In the genomic region with DNA sequence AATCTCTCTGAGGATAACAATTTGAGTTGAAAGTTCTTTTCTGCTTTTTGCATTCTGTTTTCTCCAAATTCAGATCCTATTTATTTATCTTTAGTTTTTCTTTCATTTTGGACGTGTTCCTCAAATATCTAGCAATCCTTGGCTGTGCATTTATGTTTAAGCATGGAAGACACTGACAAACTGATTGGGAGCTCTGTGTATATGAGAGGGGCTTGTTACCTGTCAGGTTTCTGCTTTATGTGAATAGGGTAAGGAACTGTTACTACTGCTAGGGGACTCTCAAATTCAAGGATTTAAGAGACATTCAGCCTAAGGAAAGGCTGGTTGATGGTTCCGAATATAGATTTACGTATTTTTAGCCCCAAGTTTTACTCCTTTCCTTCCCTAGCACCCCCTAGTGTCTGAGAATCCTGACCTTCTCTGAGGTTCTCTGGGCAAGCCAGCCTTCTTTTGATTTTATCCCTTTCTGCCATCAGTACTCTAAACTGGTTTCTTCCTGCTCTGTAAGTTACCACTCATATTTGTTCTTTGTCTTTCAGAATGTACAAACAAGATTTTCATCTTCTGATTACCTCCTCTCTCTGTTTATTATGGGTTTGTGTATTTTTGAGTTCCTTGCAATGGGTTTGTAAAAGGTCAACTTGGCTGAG, we compare ENCODE assay signal across 10 cellular contexts. TPM values are rescaled to one million over a fixed set of nuclear protein-coding genes. Genes with fewer than 3 reads are reported as not detected.
DNase-seq lines count a peak whose midpoint lies in the region; ATAC-seq and TF ChIP-seq lines count a peak whose summit lies in the region.
"Had no signal": no experiment of that assay in that cellular context is flagged by ENCODE, and none has a peak within 500 bp of the region (broad histone marks: within the 10 kb centered on the region; RNA-seq: fewer than 3 reads in every experiment).

No MANE protein-coding gene starts in this region.

- H3K9me3 Mint-ChIP-seq in endothelial cell (ENCODE audit: unreplicated experiment): no peaks in the 10 kb centered on the region

- ATAC-seq in stimulated activated naive CD8-positive, alpha-beta T cell treated with anti-CD3 and anti-CD28 coated beads, Interleukin-15, Interleukin-2, amounts not matched to agents 100 U/mL and 50 U/mL, for 24 hours: peak; percentile 59
- ATAC-seq in HG03460 (IDR thresholded peaks at IDR 0.05; ENCODE audit: unreplicated experiment): no peak

- no peak overlapping the region for H2BK120ac ChIP-seq in neuronal stem cell (ENCODE audit: low read depth, low read length)

- H3K27me3 ChIP-seq in neuronal stem cell (ENCODE audit: control insufficient read depth in 3 of 3, insufficient read depth in 3 of 3, low read depth in 1 of 3, low read length in 3 of 3): no peaks in the 10 kb centered on the region
- H3K27me3 ChIP-seq: pancreas had no signal

- no peak overlapping the region for H3K9ac ChIP-seq in neuronal stem cell (ENCODE audit: low read depth, low read length, poor library complexity)

- no peak for TF ChIP-seq CTCF in endothelial cell (IDR thresholded peaks at IDR 0.05; ENCODE audit: unreplicated experiment)

- H3K23ac ChIP-seq in neuronal stem cell (ENCODE audit: low read depth, low read length, poor library complexity): no peak overlapping the region

- H3K4me1 ChIP-seq in neuronal stem cell (ENCODE audit: control insufficient read depth in 2 of 2, insufficient read depth in 1 of 2, low read depth in 1 of 2, low read length in 2 of 2): no peaks in the 10 kb centered on the region

- peaks cover 14 to 97% of the 10 kb centered on the region in 2 donors for H3K36me3 ChIP-seq in neuronal stem cell (replicated peaks in 1 of 2; ENCODE audit: control insufficient read depth in 2 of 2, insufficient read depth in 2 of 2, low read length in 2 of 2)

- H3K4me3 ChIP-seq in neuronal stem cell (ENCODE audit: low read length in 2 of 2): no peak overlapping the region
- H3K4me3 ChIP-seq: pancreas had no signal

- no CpG with 5 or more reads among the region's 3 CpGs for WGBS in neuronal stem cell (ENCODE audit: extremely low coverage in 2 of 2, insufficient read length in 2 of 2, insufficient replicate concordance in 1 of 2), 2 donors

- no peak overlapping the region for H2AK5ac ChIP-seq in neuronal stem cell (ENCODE audit: low read depth, low read length)

- H3K4me3 Mint-ChIP-seq in endothelial cell (ENCODE audit: unreplicated experiment): peak overlapping the region; percentile 21

- H3K27ac ChIP-seq in neuronal stem cell (replicated peaks; ENCODE audit: low read length): no peak overlapping the region
- H3K27ac ChIP-seq: 22Rv1, pancreas had no signal

- peak overlapping the region; percentile 99 for H3K27ac Mint-ChIP-seq in endothelial cell (ENCODE audit: unreplicated experiment)

- H2BK15ac ChIP-seq in neuronal stem cell (ENCODE audit: low read length): no peak overlapping the region

- H4K8ac ChIP-seq in neuronal stem cell (ENCODE audit: low read depth, low read length): no peak overlapping the region

- H3K4ac ChIP-seq in neuronal stem cell (ENCODE audit: low read length): no peak overlapping the region

- no peak overlapping the region for H2BK5ac ChIP-seq in neuronal stem cell (ENCODE audit: low read length)

- no peak overlapping the region for H3K4me2 ChIP-seq in neuronal stem cell (ENCODE audit: insufficient read depth, low read length, poor library complexity, severe bottlenecking)

- no peak overlapping the region for H2AFZ ChIP-seq in neuronal stem cell (ENCODE audit: low read length)

- DNase-seq in DMS 273 (lab: John Stamatoyannopoulos, UW; ENCODE audit: unreplicated experiment): peak; percentile 14
- DNase-seq in DMS 273 treated with DMSO at 0.1 percent for 48 hours (lab: John Stamatoyannopoulos, UW): no peak
- peak; percentile 15 for DNase-seq in RPMI7951 (ENCODE audit: low read depth)
- peak; percentile 33 for DNase-seq in endothelial cell (ENCODE audit: low spot score)
- DNase-seq in stimulated activated naive CD8-positive, alpha-beta T cell treated with anti-CD3 and anti-CD28 coated beads, Interleukin-15, Interleukin-2, amounts not matched to agents 100 U/mL and 50 U/mL, for 24 hours: no peak
- no peak for DNase-seq in occipital lobe (lab: John Stamatoyannopoulos, UW)
- no peak for DNase-seq in neuronal stem cell (ENCODE audit: low spot score)
- DNase-seq: pancreas had no signal

- no peak overlapping the region for H3K14ac ChIP-seq in neuronal stem cell (ENCODE audit: low read length)

- no peaks in the 10 kb centered on the region for H3K27me3 Mint-ChIP-seq in endothelial cell (ENCODE audit: unreplicated experiment)

- no peak overlapping the region for H4K91ac ChIP-seq in neuronal stem cell (ENCODE audit: low read depth, low read length, poor library complexity)

- H3K4me1 Mint-ChIP-seq in endothelial cell (ENCODE audit: unreplicated experiment): peaks cover 50% of the 10 kb centered on the region

- no peak overlapping the region for H3K18ac ChIP-seq in neuronal stem cell (ENCODE audit: low read length)

- H3K79me1 ChIP-seq in neuronal stem cell (ENCODE audit: low read depth, low read length): peaks cover 3% of the 10 kb centered on the region

- peaks cover 0 to 17% of the 10 kb centered on the region in 2 donors for H3K9me3 ChIP-seq in neuronal stem cell (replicated peaks in 1 of 2; ENCODE audit: control insufficient read depth in 2 of 2, insufficient read depth in 1 of 2, low read depth in 1 of 2, low read length in 2 of 2)
- H3K9me3 ChIP-seq: pancreas had no signal

- peaks cover 22% of the 10 kb centered on the region for H3K36me3 Mint-ChIP-seq in endothelial cell (ENCODE audit: low read depth, unreplicated experiment)

- no peak overlapping the region for H2BK12ac ChIP-seq in neuronal stem cell (ENCODE audit: low read length)

RNA-seq across cellular contexts. Expression of a gene that starts 30.5 kb away (rescaled TPM):
- 15.7 and 17.1 TPM in 2 replicates for total RNA-seq in RPMI7951 (2014; rRNA removed; shearing (Covaris generic))
- 74.9 TPM for total RNA-seq in endothelial cell (ENCODE audit: unreplicated experiment)
- 79.4 TPM for total RNA-seq in occipital lobe
- polyA plus RNA-seq in neuronal stem cell (2013, experiment 1 of 2): 29.0 TPM
- polyA plus RNA-seq in neuronal stem cell (2013, experiment 2 of 2): 29.9 TPM

Comparison
In these comparisons a context has a peak if more than half of its experiments do, and no peak if none do; other contexts are left out.
1. DNase-seq: peak in DMS 273 (single experiment), RPMI7951 (single experiment) and endothelial cell (single experiment); none in DMS 273 treated with DMSO at 0.1 percent for 48 hours (single experiment), stimulated activated naive CD8-positive, alpha-beta T cell treated with anti-CD3 and anti-CD28 coated beads, Interleukin-15, Interleukin-2, amounts not matched to agents 100 U/mL and 50 U/mL, for 24 hours (single experiment), occipital lobe (single experiment) and neuronal stem cell (single experiment).